In the genomic region with DNA sequence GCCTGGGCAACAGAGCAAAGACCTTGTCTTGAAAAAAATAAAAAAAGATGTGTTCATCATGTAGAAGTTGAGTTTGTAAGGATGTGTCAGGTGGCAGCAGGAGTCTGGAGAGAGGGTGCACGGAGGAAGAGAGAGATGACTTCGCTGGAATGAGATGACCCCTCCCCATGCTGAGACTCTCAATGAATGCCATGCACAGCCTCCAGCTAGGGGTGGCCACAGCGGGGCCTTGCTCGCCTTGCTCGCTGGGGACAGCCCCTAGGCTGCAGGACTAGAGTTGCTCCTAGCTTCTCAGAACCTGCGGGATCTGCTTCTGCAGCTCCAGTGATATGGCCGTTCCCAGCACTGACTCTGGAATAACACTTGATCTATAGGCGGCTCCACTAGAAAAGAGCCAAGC, we compare ENCODE assay signal across 14 cellular contexts. TPM values are rescaled to one million over a fixed set of nuclear protein-coding genes. Genes with fewer than 3 reads are reported as not detected.
DNase-seq lines count a peak whose midpoint lies in the region; ATAC-seq lines count a peak whose summit lies in the region.
"Had no signal": no experiment of that assay in that cellular context is flagged by ENCODE, and none has a peak within 500 bp of the region (broad histone marks: within the 10 kb centered on the region; RNA-seq: fewer than 3 reads in every experiment).

No MANE protein-coding gene starts in this region.

- DNase-seq in activated T-cell treated with anti-CD3 and anti-CD28 coated beads, Interleukin-2, amount 50 U/mL, for 24 hours: peak; percentile 7
- no peak for DNase-seq in activated T-cell treated with anti-CD3 and anti-CD28 coated beads, Interleukin-2, amount 50 U/mL, for 72 hours
- DNase-seq in RKO (ENCODE audit: low spot score) (peak; percentile 66), islet precursor cell (peak; percentile 49), posterior vena cava (ENCODE audit: low spot score) (peak; percentile 22), DMS79 (lab: John Stamatoyannopoulos, UW) (no peak), NCI-H2081 (lab: John Stamatoyannopoulos, UW) (no peak)
- no peak for DNase-seq in stimulated activated CD4-positive, alpha-beta T cell treated with anti-CD3 and anti-CD28 coated beads, Interleukin-4, amount 100 ng/mL, for 24 hours
- DNase-seq: CD8-positive, alpha-beta T cell; NCI-H1417 treated with DMSO at 0.1 percent for 48 hours; NCI-H1930; NCI-H2171; NCI-H748 treated with DMSO at 0.1 percent for 48 hours had no signal

- H3K36me3 Mint-ChIP-seq in activated T-cell treated with anti-CD3 and anti-CD28 coated beads, Interleukin-2, amount 50 U/mL, for 24 hours (ENCODE audit: low read depth): no peaks in the 10 kb centered on the region
- H3K36me3 Mint-ChIP-seq in activated T-cell treated with anti-CD3 and anti-CD28 coated beads, Interleukin-2, amount 50 U/mL, for 72 hours (ENCODE audit: insufficient read depth in 2 of 2): no peaks in the 10 kb centered on the region
- H3K36me3 Mint-ChIP-seq: CD8-positive, alpha-beta T cell had no signal

- H3K27ac Mint-ChIP-seq in activated T-cell treated with anti-CD3 and anti-CD28 coated beads, Interleukin-2, amount 50 U/mL, for 24 hours: no peak overlapping the region
- H3K27ac Mint-ChIP-seq in activated T-cell treated with anti-CD3 and anti-CD28 coated beads, Interleukin-2, amount 50 U/mL, for 72 hours: no peak overlapping the region
- H3K27ac Mint-ChIP-seq: CD8-positive, alpha-beta T cell had no signal

- intact Hi-C loops in posterior vena cava (cut with DNase I): no loop called here

- H3K4me1 Mint-ChIP-seq in activated T-cell treated with anti-CD3 and anti-CD28 coated beads, Interleukin-2, amount 50 U/mL, for 24 hours (ENCODE audit: low read depth): peaks cover 14% of the 10 kb centered on the region
- peaks cover 22% of the 10 kb centered on the region for H3K4me1 Mint-ChIP-seq in activated T-cell treated with anti-CD3 and anti-CD28 coated beads, Interleukin-2, amount 50 U/mL, for 72 hours (ENCODE audit: low read depth)

- H3K27me3 Mint-ChIP-seq in activated T-cell treated with anti-CD3 and anti-CD28 coated beads, Interleukin-2, amount 50 U/mL, for 24 hours: peaks cover 27% of the 10 kb centered on the region
- peaks cover 23% of the 10 kb centered on the region for H3K27me3 Mint-ChIP-seq in activated T-cell treated with anti-CD3 and anti-CD28 coated beads, Interleukin-2, amount 50 U/mL, for 72 hours (ENCODE audit: low read depth)

- no peaks in the 10 kb centered on the region for H3K9me3 Mint-ChIP-seq in activated T-cell treated with anti-CD3 and anti-CD28 coated beads, Interleukin-2, amount 50 U/mL, for 24 hours
- no peaks in the 10 kb centered on the region for H3K9me3 Mint-ChIP-seq in activated T-cell treated with anti-CD3 and anti-CD28 coated beads, Interleukin-2, amount 50 U/mL, for 72 hours
- H3K9me3 Mint-ChIP-seq: CD8-positive, alpha-beta T cell had no signal

- no peak for ATAC-seq in activated T-cell treated with anti-CD3 and anti-CD28 coated beads, Interleukin-2, amount 50 U/mL, for 72 hours (replicated peaks in 1 of 2)
- ATAC-seq: CD8-positive, alpha-beta T cell; Right ventricle myocardium inferior had no signal

- H3K4me3 Mint-ChIP-seq in activated T-cell treated with anti-CD3 and anti-CD28 coated beads, Interleukin-2, amount 50 U/mL, for 24 hours: no peak overlapping the region
- no peak overlapping the region for H3K4me3 Mint-ChIP-seq in activated T-cell treated with anti-CD3 and anti-CD28 coated beads, Interleukin-2, amount 50 U/mL, for 72 hours
- H3K4me3 Mint-ChIP-seq: CD8-positive, alpha-beta T cell had no signal

RNA-seq across cellular contexts. Expression of a gene that starts 6.6 kb away (rescaled TPM):
- total RNA-seq in activated T-cell treated with anti-CD3 and anti-CD28 coated beads, Interleukin-2, amount 50 U/mL, for 72 hours: 10 to 100 TPM in 1 of 2 donors, 1 to 10 TPM in 1; 6.9 to 15.1 TPM
- 10 to 100 TPM; 28.0 to 43.1 TPM for total RNA-seq in posterior vena cava

RNA-seq across cellular contexts. Expression of a gene that starts 49.8 kb away (rescaled TPM):
- 10 to 100 TPM; 35.6 to 43.3 TPM for total RNA-seq in activated T-cell treated with anti-CD3 and anti-CD28 coated beads, Interleukin-2, amount 50 U/mL, for 72 hours
- 10 to 100 TPM; 12.6 to 25.6 TPM for total RNA-seq in posterior vena cava

Comparison
In these comparisons a context has a peak if more than half of its experiments do, and no peak if none do; other contexts are left out.
1. DNase-seq: peak in activated T-cell treated with anti-CD3 and anti-CD28 coated beads, Interleukin-2, amount 50 U/mL, for 24 hours (single experiment), RKO (single experiment), islet precursor cell (single experiment) and posterior vena cava (single experiment); none in activated T-cell treated with anti-CD3 and anti-CD28 coated beads, Interleukin-2, amount 50 U/mL, for 72 hours (0 of 2), DMS79 (single experiment), NCI-H2081 (0 of 2) and stimulated activated CD4-positive, alpha-beta T cell treated with anti-CD3 and anti-CD28 coated beads, Interleukin-4, amount 100 ng/mL, for 24 hours (single experiment).